ENCODE assay signal across 8 cellular contexts in genomic region chr22:49969751-49970527, GRCh38. TPM values are rescaled to one million over a fixed set of nuclear protein-coding genes. Genes with fewer than 3 reads are reported as not detected.
A peak's percentile ranks its signal among the peaks of the same experiment; 100 is the strongest.
DNase-seq lines count a peak whose midpoint lies in the region; TF ChIP-seq lines count a peak whose summit lies in the region.
"Had no signal": no experiment of that assay in that cellular context is flagged by ENCODE, and none has a peak within 500 bp of the region (broad histone marks: within the 10 kb centered on the region; RNA-seq: fewer than 3 reads in every experiment).

No MANE protein-coding gene starts in this region.

- H3K36me3 ChIP-seq in hepatocyte (replicated peaks; ENCODE audit: insufficient read depth, low read depth), result no peaks in the 10 kb centered on the region
- peaks cover 0 to 6% (median 0%) of the 10 kb centered on the region in 5 donors for H3K36me3 ChIP-seq in subcutaneous abdominal adipose tissue (ENCODE audit: control insufficient read depth in 5 of 5, insufficient read depth in 5 of 5, low read length in 5 of 5)

- H3K4me1 Mint-ChIP-seq in HFFc6 (ENCODE audit: low read depth), result peaks cover 18% of the 10 kb centered on the region

- no peaks in the 10 kb centered on the region for H3K79me2 ChIP-seq in hepatocyte

- peak overlapping the region; percentile 79 for H3K27ac Mint-ChIP-seq in HFFc6

- H3K36me3 Mint-ChIP-seq in HFFc6 (ENCODE audit: low read depth), result no peaks in the 10 kb centered on the region

- H3K9ac ChIP-seq in subcutaneous abdominal adipose tissue (ENCODE audit: low read length in 5 of 5), result peak overlapping the region; percentile 28 to 78 (median 44)

- H3K4me3 Mint-ChIP-seq in HFFc6, result peak overlapping the region; percentile 83; the same call in 1 of the 2 replicates

- H2AFZ ChIP-seq in hepatocyte, result no peak overlapping the region

- H3K27ac ChIP-seq in hepatocyte, result peak overlapping the region; percentile 73
- H3K27ac ChIP-seq in subcutaneous abdominal adipose tissue (ENCODE audit: low read depth, low read length), result peak overlapping the region; percentile 98
- H3K27ac ChIP-seq: epithelial cell of prostate had no signal

- H3K27me3 Mint-ChIP-seq in HFFc6 (ENCODE audit: insufficient read depth), result no peaks in the 10 kb centered on the region; the same call in none of the 2 replicates

- no peak for TF ChIP-seq CTCF in HFFc6 (IDR thresholded peaks at IDR 0.05)
- TF ChIP-seq CTCF in hepatocyte (IDR thresholded peaks at IDR 0.05; ENCODE audit: poor library complexity), result no peak

- H3K9me3 Mint-ChIP-seq in HFFc6, result no peaks in the 10 kb centered on the region

- peaks cover 6% of the 10 kb centered on the region for H4K20me1 ChIP-seq in hepatocyte (ENCODE audit: insufficient read depth, poor library complexity, severe bottlenecking)

- 78% methylated on average over 8 of the region's 8 CpGs for WGBS in hepatocyte (ENCODE audit: low lambda C conversion rate, missing lambda C conversion rate)

- H3K4me3 ChIP-seq in hepatocyte, result no peak overlapping the region
- H3K4me3 ChIP-seq in subcutaneous abdominal adipose tissue (ENCODE audit: low read depth in 1 of 5, low read length in 5 of 5), result peak overlapping the region in 1 of 5 donors; percentile 66

- POLR2A ChIA-PET in HEK293T (lab: Yijun Ruan, JAX), result interaction anchor here (2.5 kb wide), 1 partner anchor 10 kb away, joined by 10 read pairs; the partner anchor contains the start of gene PIM3

- H3K9me3 ChIP-seq in hepatocyte (ENCODE audit: low read depth), result no peaks in the 10 kb centered on the region
- no peaks in the 10 kb centered on the region for H3K9me3 ChIP-seq in subcutaneous abdominal adipose tissue (ENCODE audit: control insufficient read depth in 5 of 5, low read length in 5 of 5)

- H3K27me3 ChIP-seq in hepatocyte (no peaks in the 10 kb centered on the region), subcutaneous abdominal adipose tissue (ENCODE audit: control insufficient read depth in 5 of 5, insufficient read depth in 4 of 5, low read length in 5 of 5) (no peaks in the 10 kb centered on the region)

- H3K4me1 ChIP-seq in hepatocyte (ENCODE audit: insufficient read depth), result peaks cover 39% of the 10 kb centered on the region
- peaks cover 7 to 79% (median 60%) of the 10 kb centered on the region in 5 donors for H3K4me1 ChIP-seq in subcutaneous abdominal adipose tissue (ENCODE audit: control insufficient read depth in 5 of 5, insufficient read depth in 5 of 5, low read length in 5 of 5)

- H3K9me2 ChIP-seq in hepatocyte (replicated peaks; ENCODE audit: insufficient read depth), result no peaks in the 10 kb centered on the region

- CTCF ChIA-PET in HEK293T (lab: Yijun Ruan, JAX), result no interaction called here

- H3K4me2 ChIP-seq in hepatocyte, result peak overlapping the region; percentile 19

- DNase-seq in HFFc6 (no peak), hepatocyte (ENCODE audit: low spot score) (peak; percentile 15), middle frontal gyrus (ENCODE audit: extremely low spot score, low spot score) (no peak), HEK293T (ENCODE audit: extremely low spot score) (no peak), nucleus accumbens (lab: John Stamatoyannopoulos, UW) (no peak)
- peak; percentile 66 for DNase-seq in activated CD8-positive, alpha-beta memory T cell treated with anti-CD3 and anti-CD28 coated beads, Interleukin-2, amount 50 U/mL, for 48 hours

TF ChIP-seq in HEK293T, 16 proteins besides CTCF, POLR2A, EP300 and RAD21:
- TF ChIP-seq FOXK2 (IDR thresholded peaks at IDR 0.05) (no peak), FOXA1 (IDR thresholded peaks at IDR 0.05) (no peak), CTBP1 (IDR thresholded peaks at IDR 0.05; ENCODE audit: borderline replicate concordance) (no peak), HDGF (IDR thresholded peaks at IDR 0.05; ENCODE audit: borderline replicate concordance) (no peak), SUZ12 (IDR thresholded peaks at IDR 0.05) (no peak), L3MBTL2 (conservative IDR thresholded peaks at IDR 0.05) (no peak), SP1 (IDR thresholded peaks at IDR 0.05) (no peak), ZNF384 (IDR thresholded peaks at IDR 0.05) (no peak), BHLHE40 (IDR thresholded peaks at IDR 0.05; ENCODE audit: borderline replicate concordance) (no peak)

RNA-seq across cellular contexts. Expression of gene PIM3, which starts 9.4 kb away (rescaled TPM):
- total RNA-seq in HFFc6 (2021; fragmentation: NEBNext Ultra II Directional; extraction: Animal tissue kit (Norgen Biotek cat#: 25700)), result 10 to 100 TPM; 14.8 to 18.8 (median 17.4) TPM
- 71.8 and 81.1 TPM in 2 replicates for total RNA-seq in hepatocyte
- polyA plus RNA-seq in hepatocyte, result 131 and 138 TPM in 2 replicates

RNA-seq across cellular contexts. Expression of gene IL17REL, which starts 42.6 kb away (rescaled TPM):
- not detected for total RNA-seq in HFFc6 (2021; fragmentation: NEBNext Ultra II Directional; extraction: Animal tissue kit (Norgen Biotek cat#: 25700))
- not detected in 2 replicates for total RNA-seq in hepatocyte
- polyA plus RNA-seq in hepatocyte, result not detected in 2 replicates

RNA-seq across cellular contexts. Expression of gene CRELD2, which starts 51.5 kb away (rescaled TPM):
- 10 to 100 TPM; 67.9 to 86.8 (median 78.5) TPM for total RNA-seq in HFFc6 (2021; fragmentation: NEBNext Ultra II Directional; extraction: Animal tissue kit (Norgen Biotek cat#: 25700))
- total RNA-seq in hepatocyte, result 61.9 and 79.7 TPM in 2 replicates
- polyA plus RNA-seq in hepatocyte, result 129 and 151 TPM in 2 replicates

RNA-seq across cellular contexts. Expression of gene ALG12, which starts 51.7 kb away (rescaled TPM):
- total RNA-seq in HFFc6 (2021; fragmentation: NEBNext Ultra II Directional; extraction: Animal tissue kit (Norgen Biotek cat#: 25700)), result 10 to 100 TPM; 17.2 to 25.1 (median 20.2) TPM
- total RNA-seq in hepatocyte, result 22.4 and 30.8 TPM in 2 replicates
- 62.6 and 69.6 TPM in 2 replicates for polyA plus RNA-seq in hepatocyte

Comparison
In these comparisons a context has a peak if more than half of its experiments do, and no peak if none do; other contexts are left out.
1. DNase-seq: peak in activated CD8-positive, alpha-beta memory T cell treated with anti-CD3 and anti-CD28 coated beads, Interleukin-2, amount 50 U/mL, for 48 hours (single experiment) and hepatocyte (single experiment); none in HFFc6 (single experiment), middle frontal gyrus (single experiment), HEK293T (single experiment) and nucleus accumbens (0 of 56).